1 cellular context compared by ENCODE assay signal in the genomic region with DNA sequence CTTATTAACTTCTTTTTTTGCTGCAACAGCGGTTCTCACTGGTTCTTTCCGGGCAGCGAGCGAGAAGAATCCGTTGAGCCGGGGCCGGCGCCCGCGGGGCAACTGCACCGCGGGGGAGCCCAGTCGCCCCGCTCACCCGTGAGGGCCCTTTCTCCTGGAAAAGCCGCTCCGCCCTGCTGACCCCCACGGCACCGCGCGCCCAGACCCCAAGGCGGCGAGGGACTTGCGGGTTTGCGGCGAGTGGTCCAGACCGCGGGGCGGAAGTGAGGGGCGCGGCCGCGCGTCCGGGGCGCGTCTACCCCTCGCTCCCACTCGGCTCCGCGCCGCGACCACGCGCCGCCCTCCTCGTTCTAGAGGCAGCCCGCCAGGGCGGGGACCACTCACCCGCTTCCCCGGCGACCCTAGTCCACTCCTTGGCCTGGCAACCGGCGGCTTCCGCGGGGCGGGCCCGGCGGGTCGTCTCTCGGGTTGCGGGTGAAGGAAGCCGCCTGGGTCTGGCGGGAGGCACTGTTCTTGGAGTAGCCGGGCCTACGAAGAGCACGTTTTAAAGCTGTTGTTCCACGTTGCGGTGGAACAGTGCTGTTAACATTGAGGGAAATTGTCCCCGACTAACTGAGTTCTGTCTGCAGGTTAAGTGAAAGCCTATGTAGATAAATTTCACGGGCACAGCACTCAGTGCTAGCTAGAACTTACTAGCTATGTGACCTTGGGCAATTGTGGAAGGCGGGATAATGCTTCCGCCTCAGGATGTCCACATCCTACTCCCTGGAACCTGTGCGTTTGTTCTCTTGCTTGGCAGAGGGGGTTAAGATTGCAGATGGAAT.
TF ChIP-seq lines count a peak whose summit lies in the region.

A gene with protein sequence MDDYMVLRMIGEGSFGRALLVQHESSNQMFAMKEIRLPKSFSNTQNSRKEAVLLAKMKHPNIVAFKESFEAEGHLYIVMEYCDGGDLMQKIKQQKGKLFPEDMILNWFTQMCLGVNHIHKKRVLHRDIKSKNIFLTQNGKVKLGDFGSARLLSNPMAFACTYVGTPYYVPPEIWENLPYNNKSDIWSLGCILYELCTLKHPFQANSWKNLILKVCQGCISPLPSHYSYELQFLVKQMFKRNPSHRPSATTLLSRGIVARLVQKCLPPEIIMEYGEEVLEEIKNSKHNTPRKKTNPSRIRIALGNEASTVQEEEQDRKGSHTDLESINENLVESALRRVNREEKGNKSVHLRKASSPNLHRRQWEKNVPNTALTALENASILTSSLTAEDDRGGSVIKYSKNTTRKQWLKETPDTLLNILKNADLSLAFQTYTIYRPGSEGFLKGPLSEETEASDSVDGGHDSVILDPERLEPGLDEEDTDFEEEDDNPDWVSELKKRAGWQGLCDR (minus strand): TSS at position 439 of the 824 bp plus-strand sequence. CDS start 3,406 bp downstream, outside the sequence.

TF ChIP-seq in HepG2, 621 proteins besides CTCF, POLR2A, EP300 and RAD21 (continued from another document and continues in another):
- TF ChIP-seq ZNF10 (CRISPR knock-in tag; IDR thresholded peaks at IDR 0.05; ENCODE audit: borderline replicate concordance, low read depth) (no peak), MEF2D (CRISPR knock-in tag; IDR thresholded peaks at IDR 0.05) (peak; percentile 81; the same call in 1 of the 2 replicates), CHD4 (IDR thresholded peaks at IDR 0.05; ENCODE audit: borderline replicate concordance, low read length) (no peak; the same call in 1 of the 2 replicates), ARID2 (CRISPR knock-in tag; IDR thresholded peaks at IDR 0.05; ENCODE audit: borderline replicate concordance) (no peak), ZNF446 (CRISPR knock-in tag; IDR thresholded peaks at IDR 0.05) (peak; percentile 74; the same call in 1 of the 2 replicates), XBP1 (CRISPR knock-in tag; IDR thresholded peaks at IDR 0.05) (no peak), ETV5 (CRISPR knock-in tag; IDR thresholded peaks at IDR 0.05; ENCODE audit: borderline replicate concordance) (peak; percentile 63; the same call in 1 of the 2 replicates), ZNF510 (CRISPR knock-in tag; IDR thresholded peaks at IDR 0.05; ENCODE audit: low read depth) (peak; percentile 51; the same call in 1 of the 2 replicates), ZNF747 (CRISPR knock-in tag; IDR thresholded peaks at IDR 0.05; ENCODE audit: borderline replicate concordance) (peak; percentile 84; the same call in 1 of the 2 replicates), KLF12 (CRISPR knock-in tag; IDR thresholded peaks at IDR 0.05; ENCODE audit: borderline replicate concordance) (peak; percentile 60; the same call in 1 of the 2 replicates), TFE3 (CRISPR knock-in tag; IDR thresholded peaks at IDR 0.05) (peak; percentile 52; the same call in 1 of the 2 replicates), FOXA1 (IDR thresholded peaks at IDR 0.05) (no peak), FOXA1 (CRISPR knock-in tag; IDR thresholded peaks at IDR 0.05) (no peak), SNAI1 (CRISPR knock-in tag; IDR thresholded peaks at IDR 0.05; ENCODE audit: borderline replicate concordance) (peak; percentile 55; the same call in 1 of the 2 replicates), CCDC6 (CRISPR knock-in tag; IDR thresholded peaks at IDR 0.05) (peak; percentile 59; the same call in 1 of the 2 replicates), ZNF589 (CRISPR knock-in tag; conservative IDR thresholded peaks at IDR 0.05) (peak; percentile 84), SMAD9 (CRISPR knock-in tag; IDR thresholded peaks at IDR 0.05) (peak; percentile 93; the same call in 1 of the 2 replicates), YY1 (IDR thresholded peaks at IDR 0.05; ENCODE audit: insufficient read depth, insufficient replicate concordance, low read depth, low read length) (no peak), ZNF343 (CRISPR knock-in tag; IDR thresholded peaks at IDR 0.05) (peak; percentile 63; the same call in 1 of the 2 replicates), ZNF879 (CRISPR knock-in tag; IDR thresholded peaks at IDR 0.05) (peak; percentile 85; the same call in 1 of the 2 replicates), USF2 (IDR thresholded peaks at IDR 0.05; ENCODE audit: low read depth, low read length) (no peak), USF2 (CRISPR knock-in tag; IDR thresholded peaks at IDR 0.05; ENCODE audit: borderline replicate concordance) (no peak), BCL3 (CRISPR knock-in tag; IDR thresholded peaks at IDR 0.05) (peak; percentile 79), ZFP82 (CRISPR knock-in tag; IDR thresholded peaks at IDR 0.05; ENCODE audit: borderline replicate concordance) (peak; percentile 91), DBP (CRISPR knock-in tag; IDR thresholded peaks at IDR 0.05; ENCODE audit: not compliant biosample characterization) (peak; percentile 84), TARDBP (CRISPR knock-in tag; IDR thresholded peaks at IDR 0.05) (no peak), SPEN (CRISPR knock-in tag; IDR thresholded peaks at IDR 0.05; ENCODE audit: low read depth) (peak; percentile 61), JUN (CRISPR knock-in tag; IDR thresholded peaks at IDR 0.05) (peak; percentile 65; the same call in 1 of the 2 replicates), ASH2L (IDR thresholded peaks at IDR 0.05; ENCODE audit: insufficient read length, low read depth, low read length) (peak; percentile 89), GATA4 (IDR thresholded peaks at IDR 0.05; ENCODE audit: borderline replicate concordance, low read depth) (no peak)
- TF ChIP-seq, protein P1, sequence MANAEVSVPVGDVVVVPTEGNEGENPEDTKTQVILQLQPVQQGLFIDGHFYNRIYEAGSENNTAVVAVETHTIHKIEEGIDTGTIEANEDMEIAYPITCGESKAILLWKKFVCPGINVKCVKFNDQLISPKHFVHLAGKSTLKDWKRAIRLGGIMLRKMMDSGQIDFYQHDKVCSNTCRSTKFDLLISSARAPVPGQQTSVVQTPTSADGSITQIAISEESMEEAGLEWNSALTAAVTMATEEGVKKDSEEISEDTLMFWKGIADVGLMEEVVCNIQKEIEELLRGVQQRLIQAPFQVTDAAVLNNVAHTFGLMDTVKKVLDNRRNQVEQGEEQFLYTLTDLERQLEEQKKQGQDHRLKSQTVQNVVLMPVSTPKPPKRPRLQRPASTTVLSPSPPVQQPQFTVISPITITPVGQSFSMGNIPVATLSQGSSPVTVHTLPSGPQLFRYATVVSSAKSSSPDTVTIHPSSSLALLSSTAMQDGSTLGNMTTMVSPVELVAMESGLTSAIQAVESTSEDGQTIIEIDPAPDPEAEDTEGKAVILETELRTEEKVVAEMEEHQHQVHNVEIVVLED (CRISPR knock-in tag; IDR thresholded peaks at IDR 0.05; ENCODE audit: borderline replicate concordance) = peak; percentile 66; the same call in 1 of the 2 replicates
- TF ChIP-seq, protein P2, sequence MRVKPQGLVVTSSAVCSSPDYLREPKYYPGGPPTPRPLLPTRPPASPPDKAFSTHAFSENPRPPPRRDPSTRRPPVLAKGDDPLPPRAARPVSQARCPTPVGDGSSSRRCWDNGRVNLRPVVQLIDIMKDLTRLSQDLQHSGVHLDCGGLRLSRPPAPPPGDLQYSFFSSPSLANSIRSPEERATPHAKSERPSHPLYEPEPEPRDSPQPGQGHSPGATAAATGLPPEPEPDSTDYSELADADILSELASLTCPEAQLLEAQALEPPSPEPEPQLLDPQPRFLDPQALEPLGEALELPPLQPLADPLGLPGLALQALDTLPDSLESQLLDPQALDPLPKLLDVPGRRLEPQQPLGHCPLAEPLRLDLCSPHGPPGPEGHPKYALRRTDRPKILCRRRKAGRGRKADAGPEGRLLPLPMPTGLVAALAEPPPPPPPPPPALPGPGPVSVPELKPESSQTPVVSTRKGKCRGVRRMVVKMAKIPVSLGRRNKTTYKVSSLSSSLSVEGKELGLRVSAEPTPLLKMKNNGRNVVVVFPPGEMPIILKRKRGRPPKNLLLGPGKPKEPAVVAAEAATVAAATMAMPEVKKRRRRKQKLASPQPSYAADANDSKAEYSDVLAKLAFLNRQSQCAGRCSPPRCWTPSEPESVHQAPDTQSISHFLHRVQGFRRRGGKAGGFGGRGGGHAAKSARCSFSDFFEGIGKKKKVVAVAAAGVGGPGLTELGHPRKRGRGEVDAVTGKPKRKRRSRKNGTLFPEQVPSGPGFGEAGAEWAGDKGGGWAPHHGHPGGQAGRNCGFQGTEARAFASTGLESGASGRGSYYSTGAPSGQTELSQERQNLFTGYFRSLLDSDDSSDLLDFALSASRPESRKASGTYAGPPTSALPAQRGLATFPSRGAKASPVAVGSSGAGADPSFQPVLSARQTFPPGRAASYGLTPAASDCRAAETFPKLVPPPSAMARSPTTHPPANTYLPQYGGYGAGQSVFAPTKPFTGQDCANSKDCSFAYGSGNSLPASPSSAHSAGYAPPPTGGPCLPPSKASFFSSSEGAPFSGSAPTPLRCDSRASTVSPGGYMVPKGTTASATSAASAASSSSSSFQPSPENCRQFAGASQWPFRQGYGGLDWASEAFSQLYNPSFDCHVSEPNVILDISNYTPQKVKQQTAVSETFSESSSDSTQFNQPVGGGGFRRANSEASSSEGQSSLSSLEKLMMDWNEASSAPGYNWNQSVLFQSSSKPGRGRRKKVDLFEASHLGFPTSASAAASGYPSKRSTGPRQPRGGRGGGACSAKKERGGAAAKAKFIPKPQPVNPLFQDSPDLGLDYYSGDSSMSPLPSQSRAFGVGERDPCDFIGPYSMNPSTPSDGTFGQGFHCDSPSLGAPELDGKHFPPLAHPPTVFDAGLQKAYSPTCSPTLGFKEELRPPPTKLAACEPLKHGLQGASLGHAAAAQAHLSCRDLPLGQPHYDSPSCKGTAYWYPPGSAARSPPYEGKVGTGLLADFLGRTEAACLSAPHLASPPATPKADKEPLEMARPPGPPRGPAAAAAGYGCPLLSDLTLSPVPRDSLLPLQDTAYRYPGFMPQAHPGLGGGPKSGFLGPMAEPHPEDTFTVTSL (CRISPR knock-in tag; IDR thresholded peaks at IDR 0.05; ENCODE audit: borderline replicate concordance) = 0 out of 2 replicates have a peak, but pooled peaks have one; percentile 33
- TF ChIP-seq, protein P3, sequence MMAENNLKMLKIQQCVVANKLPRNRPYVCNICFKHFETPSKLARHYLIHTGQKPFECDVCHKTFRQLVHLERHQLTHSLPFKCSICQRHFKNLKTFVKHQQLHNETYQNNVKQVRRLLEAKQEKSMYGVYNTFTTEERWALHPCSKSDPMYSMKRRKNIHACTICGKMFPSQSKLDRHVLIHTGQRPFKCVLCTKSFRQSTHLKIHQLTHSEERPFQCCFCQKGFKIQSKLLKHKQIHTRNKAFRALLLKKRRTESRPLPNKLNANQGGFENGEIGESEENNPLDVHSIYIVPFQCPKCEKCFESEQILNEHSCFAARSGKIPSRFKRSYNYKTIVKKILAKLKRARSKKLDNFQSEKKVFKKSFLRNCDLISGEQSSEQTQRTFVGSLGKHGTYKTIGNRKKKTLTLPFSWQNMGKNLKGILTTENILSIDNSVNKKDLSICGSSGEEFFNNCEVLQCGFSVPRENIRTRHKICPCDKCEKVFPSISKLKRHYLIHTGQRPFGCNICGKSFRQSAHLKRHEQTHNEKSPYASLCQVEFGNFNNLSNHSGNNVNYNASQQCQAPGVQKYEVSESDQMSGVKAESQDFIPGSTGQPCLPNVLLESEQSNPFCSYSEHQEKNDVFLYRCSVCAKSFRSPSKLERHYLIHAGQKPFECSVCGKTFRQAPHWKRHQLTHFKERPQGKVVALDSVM (CRISPR knock-in tag; IDR thresholded peaks at IDR 0.05) = no peak
- TF ChIP-seq, protein P4, sequence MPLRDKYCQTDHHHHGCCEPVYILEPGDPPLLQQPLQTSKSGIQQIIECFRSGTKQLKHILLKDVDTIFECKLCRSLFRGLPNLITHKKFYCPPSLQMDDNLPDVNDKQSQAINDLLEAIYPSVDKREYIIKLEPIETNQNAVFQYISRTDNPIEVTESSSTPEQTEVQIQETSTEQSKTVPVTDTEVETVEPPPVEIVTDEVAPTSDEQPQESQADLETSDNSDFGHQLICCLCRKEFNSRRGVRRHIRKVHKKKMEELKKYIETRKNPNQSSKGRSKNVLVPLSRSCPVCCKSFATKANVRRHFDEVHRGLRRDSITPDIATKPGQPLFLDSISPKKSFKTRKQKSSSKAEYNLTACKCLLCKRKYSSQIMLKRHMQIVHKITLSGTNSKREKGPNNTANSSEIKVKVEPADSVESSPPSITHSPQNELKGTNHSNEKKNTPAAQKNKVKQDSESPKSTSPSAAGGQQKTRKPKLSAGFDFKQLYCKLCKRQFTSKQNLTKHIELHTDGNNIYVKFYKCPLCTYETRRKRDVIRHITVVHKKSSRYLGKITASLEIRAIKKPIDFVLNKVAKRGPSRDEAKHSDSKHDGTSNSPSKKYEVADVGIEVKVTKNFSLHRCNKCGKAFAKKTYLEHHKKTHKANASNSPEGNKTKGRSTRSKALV (CRISPR knock-in tag; IDR thresholded peaks at IDR 0.05) = 0 out of 2 replicates have a peak, but pooled peaks have one; percentile 43
